ENCODE assay signal across 3 cellular contexts in genomic region chrX:16223385-16223784, GRCh38.
A peak's percentile ranks its signal among the peaks of the same experiment; 100 is the strongest.
TF ChIP-seq lines count a peak whose summit lies in the region.

No MANE protein-coding gene starts in this region.

TF ChIP-seq in GM23338, 12 proteins besides CTCF, POLR2A, EP300 and RAD21:
- TF ChIP-seq ZNF462 (CRISPR knock-in tag; IDR thresholded peaks at IDR 0.05) = no peak

TF ChIP-seq in IMR-90, 13 proteins besides CTCF, POLR2A, EP300 and RAD21:
- TF ChIP-seq NFE2L2 (IDR thresholded peaks at IDR 0.05; ENCODE audit: low read depth, low read length) (no peak), MAFK (IDR thresholded peaks at IDR 0.05; ENCODE audit: low read depth, low read length) (no peak), SMC3 (IDR thresholded peaks at IDR 0.05; ENCODE audit: low read depth, low read length) (no peak), FOS (IDR thresholded peaks at IDR 0.05; ENCODE audit: low read depth, low read length) (no peak), ELK1 (IDR thresholded peaks at IDR 0.05; ENCODE audit: borderline replicate concordance, low read depth, low read length) (no peak), CHD1 (IDR thresholded peaks at IDR 0.05; ENCODE audit: low read depth, low read length) (no peak), MAZ (IDR thresholded peaks at IDR 0.05; ENCODE audit: borderline replicate concordance, low read depth, low read length) (no peak), USF2 (IDR thresholded peaks at IDR 0.05; ENCODE audit: low read depth, low read length) (no peak), CEBPB (IDR thresholded peaks at IDR 0.05; ENCODE audit: low read depth, low read length) (no peak), BHLHE40 (IDR thresholded peaks at IDR 0.05; ENCODE audit: low read depth, low read length) (no peak), RFX5 (IDR thresholded peaks at IDR 0.05; ENCODE audit: low read depth, low read length) (no peak), RCOR1 (IDR thresholded peaks at IDR 0.05; ENCODE audit: insufficient replicate concordance, low read length) (no peak), MXI1 (IDR thresholded peaks at IDR 0.05; ENCODE audit: borderline replicate concordance, low read depth, low read length) (no peak)

TF ChIP-seq in K562, 482 proteins besides CTCF, POLR2A, EP300 and RAD21:
- TF ChIP-seq ZFP36 (IDR thresholded peaks at IDR 0.05; ENCODE audit: low read depth, low read length, partially characterized antibody) = peak; percentile 70
- TF ChIP-seq ZNF589 (CRISPR knock-in tag; IDR thresholded peaks at IDR 0.05; ENCODE audit: low read depth) = no peak
